Comparison of ENCODE assay signal across 10 cellular contexts in the genomic region with DNA sequence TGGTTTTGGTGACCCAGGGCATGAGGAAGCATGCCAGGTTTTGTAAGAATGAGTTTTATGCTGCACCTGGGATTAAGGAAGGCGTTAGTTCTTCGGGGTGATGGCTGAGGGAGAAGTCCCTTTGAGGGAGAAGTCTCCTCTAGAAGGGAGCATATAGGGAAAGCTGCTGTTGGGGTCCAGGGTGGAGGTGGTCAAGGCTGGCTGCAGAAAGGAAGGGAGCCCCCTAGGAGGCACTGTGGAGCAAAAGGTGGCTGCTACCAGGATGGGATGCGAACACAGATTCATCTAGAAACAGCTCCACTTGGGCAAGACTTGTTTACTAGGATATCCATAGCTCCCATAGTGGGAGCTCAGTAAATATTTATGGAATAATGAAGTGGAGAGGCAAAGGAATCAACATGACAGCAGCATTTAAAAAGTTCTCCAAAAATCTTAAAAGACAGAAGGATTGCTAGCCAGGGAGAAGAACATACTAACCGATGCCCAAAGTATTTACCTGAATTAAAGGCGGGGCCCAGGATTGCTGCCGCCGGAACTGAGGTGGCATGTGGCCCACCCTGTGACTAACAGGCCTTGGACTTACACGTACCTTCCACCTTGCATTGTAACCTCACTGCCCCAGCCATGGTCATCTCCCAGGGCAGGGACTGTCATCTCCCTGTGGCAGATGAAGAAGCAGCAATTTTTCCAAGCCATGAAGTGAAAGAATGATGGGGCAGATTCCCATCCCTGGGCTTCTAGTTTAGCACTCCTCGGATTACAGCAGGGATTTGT. TPM values are rescaled to one million over a fixed set of nuclear protein-coding genes. Genes with fewer than 3 reads are reported as not detected.
DNase-seq lines count a peak whose midpoint lies in the region; ATAC-seq and TF ChIP-seq lines count a peak whose summit lies in the region.
"Had no signal": no experiment of that assay in that cellular context is flagged by ENCODE, and none has a peak within 500 bp of the region (broad histone marks: within the 10 kb centered on the region; RNA-seq: fewer than 3 reads in every experiment).

No MANE protein-coding gene starts in this region.

- peaks cover 54% of the 10 kb centered on the region for H3F3A ChIP-seq in smooth muscle cell (ENCODE audit: low read depth)

- no peaks in the 10 kb centered on the region for H3K79me2 ChIP-seq in smooth muscle cell (ENCODE audit: low read depth)

- H3K27me3 ChIP-seq in RWPE2 (ENCODE audit: insufficient read depth, poor library complexity, severe bottlenecking) (no peaks in the 10 kb centered on the region), smooth muscle cell (ENCODE audit: low read depth) (no peaks in the 10 kb centered on the region)

- peak overlapping the region; percentile 19 for H3K9ac ChIP-seq in smooth muscle cell (ENCODE audit: low read depth)

- TF ChIP-seq CTCF in GM13976 (IDR thresholded peaks at IDR 0.05; ENCODE audit: borderline replicate concordance, control extremely low read depth, extremely low read depth, insufficient read depth, missing control alignments) (no peak), RWPE2 (IDR thresholded peaks at IDR 0.05; ENCODE audit: poor library complexity, severe bottlenecking) (peak; percentile 17), fibroblast of mammary gland (conservative IDR thresholded peaks at IDR 0.05; ENCODE audit: control insufficient read depth, insufficient read depth, low read depth, low read length) (peak; percentile 49), smooth muscle cell (IDR thresholded peaks at IDR 0.05; ENCODE audit: borderline replicate concordance, insufficient read depth, poor library complexity, severe bottlenecking) (peak; percentile 38)

- H3K4me3 ChIP-seq in RWPE2 (ENCODE audit: severe bottlenecking) (no peak overlapping the region), fibroblast of mammary gland (ENCODE audit: control insufficient read depth, low read depth, low read length) (no peak overlapping the region), smooth muscle cell (no peak overlapping the region)

- in situ Hi-C loops in GM13976 (cut with MboI; ENCODE audit: low sequenced_read_pairs, unreplicated experiment): no loop called here

- peak overlapping the region; percentile 58 for H3K4me2 ChIP-seq in smooth muscle cell

- ATAC-seq in RWPE2 (ENCODE audit: low read depth) (no peak), HG03139 (IDR thresholded peaks at IDR 0.05; ENCODE audit: unreplicated experiment) (no peak), HG03095 (IDR thresholded peaks at IDR 0.05; ENCODE audit: unreplicated experiment) (no peak)

- WGBS in smooth muscle cell (ENCODE audit: low lambda C conversion rate): 82% methylated on average over 9 of the region's 9 CpGs

- H3K9me3 ChIP-seq in RWPE2 (ENCODE audit: severe bottlenecking) (no peaks in the 10 kb centered on the region), smooth muscle cell (replicated peaks; ENCODE audit: low read depth) (no peaks in the 10 kb centered on the region)
- H3K9me3 ChIP-seq: neutrophil had no signal

- no peaks in the 10 kb centered on the region for H4K20me1 ChIP-seq in smooth muscle cell (ENCODE audit: low read depth)

- H3K4me1 ChIP-seq in RWPE2 (ENCODE audit: insufficient read depth, poor library complexity, severe bottlenecking) (peaks cover 46% of the 10 kb centered on the region), smooth muscle cell (ENCODE audit: low read depth) (peaks cover 22% of the 10 kb centered on the region)

- H2AFZ ChIP-seq in smooth muscle cell (ENCODE audit: low read depth): no peak overlapping the region

- H3K36me3 ChIP-seq in RWPE2 (ENCODE audit: low read depth) (no peaks in the 10 kb centered on the region), smooth muscle cell (ENCODE audit: low read depth) (peaks cover 3% of the 10 kb centered on the region)
- H3K36me3 ChIP-seq: neutrophil had no signal

- H3K27ac ChIP-seq in RWPE2 (ENCODE audit: poor library complexity, severe bottlenecking): peak overlapping the region; percentile 93
- peak overlapping the region; percentile 98 for H3K27ac ChIP-seq in smooth muscle cell (ENCODE audit: low read depth)
- H3K27ac ChIP-seq: neutrophil had no signal

- DNase-seq in GM13976 (ENCODE audit: low spot score) (peak; percentile 28), RWPE2 (ENCODE audit: low spot score) (no peak), fibroblast of mammary gland (ENCODE audit: low read depth) (no peak), smooth muscle cell (lab: John Stamatoyannopoulos, UW; ENCODE audit: unreplicated experiment) (no peak), SW 1271 (lab: John Stamatoyannopoulos, UW) (no peak)
- DNase-seq: NCI-H187 treated with DMSO at 0.1 percent for 48 hours had no signal

RNA-seq across cellular contexts. Expression of a gene that starts 7.1 kb away (rescaled TPM):
- 55.6 and 65.3 TPM in 2 replicates for total RNA-seq in smooth muscle cell
- 12.3 and 34.8 TPM in 2 replicates for polyA plus RNA-seq in smooth muscle cell

RNA-seq across cellular contexts. Expression of a gene that starts 22.7 kb away (rescaled TPM):
- 431 and 446 TPM in 2 replicates for total RNA-seq in smooth muscle cell
- polyA plus RNA-seq in smooth muscle cell: 688 and 746 TPM in 2 replicates
- total RNA-seq: activated CD8-positive, alpha-beta memory T cell treated with anti-CD3 and anti-CD28 coated beads for 36 hours had no signal
